Comparison of ENCODE assay signal across 16 cellular contexts in genomic region chr10:116163732-116164131, GRCh38.
A peak's percentile ranks its signal among the peaks of the same experiment; 100 is the strongest.
DNase-seq lines count a peak whose midpoint lies in the region; ATAC-seq, FAIRE-seq and TF ChIP-seq lines count a peak whose summit lies in the region.
"Had no signal": no experiment of that assay in that cellular context is flagged by ENCODE, and none has a peak within 500 bp of the region (broad histone marks: within the 10 kb centered on the region; RNA-seq: fewer than 3 reads in every experiment).

No MANE protein-coding gene starts in this region.

- H3K14ac ChIP-seq in H1 (ENCODE audit: insufficient read length), result no peak overlapping the region

- no peak for TF ChIP-seq RAD21 in A549 (conservative IDR thresholded peaks at IDR 0.05 in 1 of 2, IDR thresholded peaks at IDR 0.05 in 1 of 2)
- TF ChIP-seq RAD21 in H1 (IDR thresholded peaks at IDR 0.05 in 1 of 2, conservative IDR thresholded peaks at IDR 0.05 in 1 of 2; ENCODE audit: low read depth in 2 of 2, low read length in 2 of 2), result no peak

- H3K23ac ChIP-seq in H1 (ENCODE audit: insufficient read length), result no peak overlapping the region

- no peaks in the 10 kb centered on the region for H3K23me2 ChIP-seq in H1 (ENCODE audit: low read depth, low read length)

- H2AK5ac ChIP-seq in H1 (ENCODE audit: low read depth, low read length), result no peak overlapping the region

- no peak overlapping the region for H2AFZ ChIP-seq in H1 (ENCODE audit: low read length)
- H2AFZ ChIP-seq in neural progenitor cell (replicated peaks), result no peak overlapping the region

- H3F3A ChIP-seq in neural progenitor cell (ENCODE audit: low read depth), result no peaks in the 10 kb centered on the region

- H3K36me3 Mint-ChIP-seq in neural progenitor cell, result peaks cover 5% of the 10 kb centered on the region
- H3K36me3 Mint-ChIP-seq in activated T-cell treated with anti-CD3 and anti-CD28 coated beads, Interleukin-2, amount 50 U/mL, for 24 hours (ENCODE audit: low read depth), result no peaks in the 10 kb centered on the region
- H3K36me3 Mint-ChIP-seq: CD8-positive, alpha-beta T cell had no signal

- H2BK5ac ChIP-seq in H1 (ENCODE audit: low read depth, low read length), result no peak overlapping the region

- TF ChIP-seq CTCF in A549 (IDR thresholded peaks at IDR 0.05) (no peak), NB4 (IDR thresholded peaks at IDR 0.05; ENCODE audit: low read depth, low read length) (no peak), H1 (IDR thresholded peaks at IDR 0.05; ENCODE audit: control extremely low read depth in 1 of 3, insufficient read depth in 1 of 3, low read depth in 1 of 3, low read length in 3 of 3) (no peak), neural progenitor cell (IDR thresholded peaks at IDR 0.05) (no peak)

- H3K4me2 ChIP-seq in A549 (no peak overlapping the region), H1 (ENCODE audit: insufficient read depth in 1 of 2, low read depth in 2 of 2, low read length in 2 of 2) (no peak overlapping the region), neural progenitor cell (peak overlapping the region; percentile 45)
- H3K4me2 ChIP-seq: BLaER1 treated with 17β-estradiol and CSF1 and Interleukin-3, amounts not matched to agents 10 nM and 100 nM had no signal

- H3K79me2 ChIP-seq in H1 (ENCODE audit: control insufficient read depth in 1 of 2, insufficient read depth in 2 of 2, low read length in 2 of 2) (no peaks in the 10 kb centered on the region), neural progenitor cell (ENCODE audit: low read depth) (no peaks in the 10 kb centered on the region)

- H4K91ac ChIP-seq in H1 (replicated peaks; ENCODE audit: insufficient read length, low read length), result no peak overlapping the region

- H3K9me3 Mint-ChIP-seq in neural progenitor cell, result peaks cover 16% of the 10 kb centered on the region
- peaks cover 4% of the 10 kb centered on the region for H3K9me3 Mint-ChIP-seq in activated T-cell treated with anti-CD3 and anti-CD28 coated beads, Interleukin-2, amount 50 U/mL, for 24 hours

- H3K27me3 Mint-ChIP-seq in neural progenitor cell (ENCODE audit: insufficient read depth, low read depth), result peaks cover 4% of the 10 kb centered on the region
- H3K27me3 Mint-ChIP-seq in activated T-cell treated with anti-CD3 and anti-CD28 coated beads, Interleukin-2, amount 50 U/mL, for 24 hours, result no peaks in the 10 kb centered on the region
- H3K27me3 Mint-ChIP-seq: B cell had no signal

- no peak overlapping the region for H3K4me3 Mint-ChIP-seq in neural progenitor cell
- no peak overlapping the region for H3K4me3 Mint-ChIP-seq in activated T-cell treated with anti-CD3 and anti-CD28 coated beads, Interleukin-2, amount 50 U/mL, for 24 hours
- H3K4me3 Mint-ChIP-seq: B cell; CD8-positive, alpha-beta T cell had no signal

- no peak overlapping the region for H2BK120ac ChIP-seq in H1 (replicated peaks; ENCODE audit: low read depth, low read length)

- H3K4me3 ChIP-seq in A549 (no peak overlapping the region), NB4 (ENCODE audit: low read depth, low read length) (no peak overlapping the region), H1 (ENCODE audit: extremely low read depth in 1 of 4, insufficient read depth in 2 of 4, low read depth in 3 of 4, low read length in 4 of 4) (no peak overlapping the region), neural progenitor cell (no peak overlapping the region)
- H3K4me3 ChIP-seq: BLaER1 treated with 17β-estradiol and CSF1 and Interleukin-3, amounts not matched to agents 10 nM and 100 nM; HAP-1 had no signal

- CTCF ChIA-PET in A549 (lab: Yijun Ruan, JAX), result no interaction called here
- CTCF ChIA-PET in H1 (lab: Charles Lee; ENCODE audit: partially characterized antibody), result no interaction called here

- no peaks in the 10 kb centered on the region for H3K9me3 ChIP-seq in A549
- peaks cover 0 to 12% of the 10 kb centered on the region in 2 experiments; a peak in 2 of 4 replicates for H3K9me3 ChIP-seq in H1 (ENCODE audit: insufficient read depth in 2 of 2, low read depth in 1 of 2, low read length in 1 of 2)
- H3K9me3 ChIP-seq in neural progenitor cell (ENCODE audit: low read depth), result no peaks in the 10 kb centered on the region
- H3K9me3 ChIP-seq: HAP-1 had no signal

- H4K5ac ChIP-seq in H1 (ENCODE audit: insufficient read length, low read depth, low read length), result no peak overlapping the region

- H3K27me3 ChIP-seq in H1 (replicated peaks in 1 of 4; ENCODE audit: control insufficient read depth in 3 of 4, extremely low read depth in 1 of 4, insufficient read depth in 3 of 4, low read length in 3 of 4) (no peaks in the 10 kb centered on the region), neural progenitor cell (no peaks in the 10 kb centered on the region)
- H3K27me3 ChIP-seq: BLaER1 treated with 17β-estradiol and CSF1 and Interleukin-3, amounts not matched to agents 10 nM and 100 nM had no signal

- no peak for TF ChIP-seq EP300 in A549 (IDR thresholded peaks at IDR 0.05)
- TF ChIP-seq EP300 in H1 (IDR thresholded peaks at IDR 0.05; ENCODE audit: borderline replicate concordance in 1 of 2, low read depth in 2 of 2, low read length in 2 of 2), result no peak

- no peak overlapping the region for H3K18ac ChIP-seq in H1 (ENCODE audit: extremely low read depth, low read length)

- H3K36me3 ChIP-seq in H1 (ENCODE audit: control insufficient read depth in 2 of 4, insufficient read depth in 4 of 4, low read length in 3 of 4) (no peaks in the 10 kb centered on the region), neural progenitor cell (no peaks in the 10 kb centered on the region)
- H3K36me3 ChIP-seq: BLaER1 treated with 17β-estradiol and CSF1 and Interleukin-3, amounts not matched to agents 10 nM and 100 nM; HAP-1 had no signal

- no peak overlapping the region for H3K56ac ChIP-seq in H1 (replicated peaks; ENCODE audit: insufficient read length, low read depth, low read length)

- H2BK20ac ChIP-seq in H1 (ENCODE audit: low read length), result no peak overlapping the region

- no peak overlapping the region for H4K8ac ChIP-seq in H1 (ENCODE audit: extremely low read depth, insufficient read depth, low read length)

- no peak for TF ChIP-seq POLR2A in A549 (IDR thresholded peaks at IDR 0.05; ENCODE audit: low read length)
- no peak for TF ChIP-seq POLR2A in NB4 (IDR thresholded peaks at IDR 0.05; ENCODE audit: extremely low read depth, insufficient read length)
- TF ChIP-seq POLR2A in H1 (IDR thresholded peaks at IDR 0.05; ENCODE audit: control extremely low read depth in 1 of 2, low read depth in 2 of 2, low read length in 2 of 2), result no peak
- no peak for TF ChIP-seq POLR2A in erythroblast (IDR thresholded peaks at IDR 0.05; ENCODE audit: low read length)

- H3K4me1 Mint-ChIP-seq in neural progenitor cell, result peaks cover 9% of the 10 kb centered on the region
- no peaks in the 10 kb centered on the region for H3K4me1 Mint-ChIP-seq in activated T-cell treated with anti-CD3 and anti-CD28 coated beads, Interleukin-2, amount 50 U/mL, for 24 hours (ENCODE audit: low read depth)
- H3K4me1 Mint-ChIP-seq: B cell had no signal

- no peak overlapping the region for H2BK15ac ChIP-seq in H1 (ENCODE audit: low read length)

- POLR2A ChIA-PET in A549 (lab: Yijun Ruan, JAX), result no interaction called here
- POLR2A ChIA-PET in H1 (lab: Charles Lee; ENCODE audit: partially characterized antibody), result no interaction called here

- H3K27ac ChIP-seq in A549 (no peak overlapping the region), H1 (ENCODE audit: low read depth, low read length) (no peak overlapping the region), neural progenitor cell (no peak overlapping the region)
- H3K27ac ChIP-seq: BLaER1 treated with 17β-estradiol and CSF1 and Interleukin-3, amounts not matched to agents 10 nM and 100 nM had no signal

- no peak for ATAC-seq in A549
- ATAC-seq: CD8-positive, alpha-beta T cell had no signal

- H3K9ac ChIP-seq in H1 (replicated peaks in 1 of 4; ENCODE audit: extremely low read depth in 1 of 4, low read depth in 3 of 4, low read length in 3 of 4) (no peak overlapping the region), neural progenitor cell (no peak overlapping the region)
- H3K9ac ChIP-seq: BLaER1 treated with 17β-estradiol and CSF1 and Interleukin-3, amounts not matched to agents 10 nM and 100 nM had no signal

- H3K27ac Mint-ChIP-seq in neural progenitor cell, result no peak overlapping the region
- H3K27ac Mint-ChIP-seq in activated T-cell treated with anti-CD3 and anti-CD28 coated beads, Interleukin-2, amount 50 U/mL, for 24 hours, result no peak overlapping the region
- H3K27ac Mint-ChIP-seq: B cell; CD8-positive, alpha-beta T cell had no signal

- H3K4ac ChIP-seq in H1 (replicated peaks; ENCODE audit: insufficient read length, low read depth, low read length), result no peak overlapping the region

- FAIRE-seq in A549 (lab: Jason Lieb, UNC) (no peak), H1 (lab: Jason Lieb, UNC) (no peak)

- DNase-seq in A549 (ENCODE audit: low read depth in 1 of 2, low spot score in 1 of 2), result no peak
- peak; percentile 7 for DNase-seq in NB4 (ENCODE audit: low read depth)
- DNase-seq in H1 (ENCODE audit: low read depth in 1 of 2, low spot score in 2 of 2), result no peak
- DNase-seq in neural progenitor cell (ENCODE audit: low spot score), result no peak
- no peak for DNase-seq in activated T-cell treated with anti-CD3 and anti-CD28 coated beads, Interleukin-2, amount 50 U/mL, for 24 hours
- no peak for DNase-seq in erythroblast (lab: John Stamatoyannopoulos, UW)
- no peak for DNase-seq in NCI-H524 treated with DMSO at 0.1 percent for 48 hours (lab: John Stamatoyannopoulos, UW)
- DNase-seq: 8988T; Calu3; CD8-positive, alpha-beta T cell; DMS79 treated with DMSO at 0.1 percent for 48 hours; GF-D8; KBM-7 had no signal

- H3K4me1 ChIP-seq in A549 (no peaks in the 10 kb centered on the region), H1 (replicated peaks in 1 of 4; ENCODE audit: control insufficient read depth in 3 of 4, insufficient read depth in 4 of 4, low read length in 3 of 4) (no peaks in the 10 kb centered on the region), neural progenitor cell (peaks cover 9% of the 10 kb centered on the region)
- H3K4me1 ChIP-seq: BLaER1 treated with 17β-estradiol and CSF1 and Interleukin-3, amounts not matched to agents 10 nM and 100 nM; HAP-1 had no signal

- 66% methylated on average over 7 of the region's 9 CpGs for WGBS in A549 (ENCODE audit: missing lambda C conversion rate)
- WGBS in H1 (ENCODE audit: extremely low coverage in 1 of 2, insufficient coverage in 1 of 2, insufficient read length in 1 of 2, insufficient replicate concordance in 2 of 2, low coverage in 1 of 2, low lambda C conversion rate in 2 of 2, missing lambda C conversion rate in 1 of 2), 2 experiments, result 94% methylated on average over 9 of the region's 9 CpGs; no CpG with 5 or more reads in 1 of the 2 experiments

- no peaks in the 10 kb centered on the region for H4K20me1 ChIP-seq in H1 (replicated peaks in 1 of 2; ENCODE audit: control insufficient read depth in 1 of 2, insufficient read depth in 2 of 2, low read length in 2 of 2)
- no peaks in the 10 kb centered on the region for H4K20me1 ChIP-seq in neural progenitor cell (ENCODE audit: low read depth)
- H4K20me1 ChIP-seq: BLaER1 treated with 17β-estradiol and CSF1 and Interleukin-3, amounts not matched to agents 10 nM and 100 nM had no signal

- H2BK12ac ChIP-seq in H1 (ENCODE audit: low read depth, low read length), result no peak overlapping the region

- H3K79me1 ChIP-seq in H1 (ENCODE audit: low read depth, low read length), result no peaks in the 10 kb centered on the region; the same call in 1 of the 2 replicates

TF ChIP-seq in A549, 52 proteins besides CTCF, POLR2A, EP300 and RAD21 (continues in another document):
- TF ChIP-seq CEBPB (IDR thresholded peaks at IDR 0.05), result peak; percentile 41 to 67; a peak in 3 of 4 replicates

TF ChIP-seq in H1, 55 proteins besides CTCF, POLR2A, EP300 and RAD21 (continues in another document):
- no peak for TF ChIP-seq POU5F1 (IDR thresholded peaks at IDR 0.05; ENCODE audit: low read depth, low read length)

Comparison
In these comparisons a context has a peak if more than half of its experiments do, and no peak if none do; other contexts are left out.
1. Of the 18 proteins assayed by ChIP-seq in both H1 and A549: peak only in H1: none; only in A549: none; in both: CEBPB; in neither: 17.